In the genomic region with DNA sequence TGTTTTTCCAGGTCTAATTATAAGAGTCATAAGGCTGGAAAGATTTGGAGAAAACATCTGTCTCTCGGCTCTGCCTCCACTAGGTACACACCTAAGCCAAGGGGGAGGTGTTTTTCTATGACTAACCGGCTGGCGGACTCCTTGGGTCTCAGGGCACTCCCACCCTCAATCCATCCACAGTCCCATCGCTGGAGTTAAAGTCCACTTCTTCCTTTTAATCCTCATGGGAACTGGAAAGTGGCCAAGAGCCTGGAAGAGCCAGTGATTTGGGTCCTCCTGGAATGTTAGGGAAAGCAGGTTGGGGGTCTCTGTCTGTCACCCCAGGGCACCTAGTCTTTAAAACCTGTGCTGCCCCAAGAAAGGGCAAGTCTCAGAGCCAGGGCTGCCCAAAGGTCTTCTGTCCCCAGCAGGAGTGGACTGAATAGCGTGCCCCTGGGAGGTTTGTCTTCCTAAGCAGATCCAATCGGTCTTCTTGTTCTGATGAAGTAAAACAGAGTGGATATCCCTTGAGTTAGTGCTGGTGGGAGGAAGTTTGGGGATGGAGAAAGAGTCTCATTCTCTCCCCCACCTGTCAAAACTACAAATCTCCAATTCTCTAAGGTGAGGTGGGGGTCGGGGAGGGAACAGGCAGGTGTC, we compare ENCODE assay signal across 11 cellular contexts.
DNase-seq lines count a peak whose midpoint lies in the region; ATAC-seq and TF ChIP-seq lines count a peak whose summit lies in the region.
"Had no signal": no experiment of that assay in that cellular context is flagged by ENCODE, and none has a peak within 500 bp of the region (broad histone marks: within the 10 kb centered on the region; RNA-seq: fewer than 3 reads in every experiment).

No MANE protein-coding gene starts in this region.

- no peak overlapping the region for H3K4me3 Mint-ChIP-seq in naive thymus-derived CD4-positive, alpha-beta T cell
- H3K4me3 Mint-ChIP-seq in natural killer cell, result no peak overlapping the region
- H3K4me3 Mint-ChIP-seq: T-helper 1 cell treated with Interleukin-12 subunit alpha and Interleukin-12 subunit beta and Interleukin-4 antibody, amounts not matched to agents 30 μg/mL and 1 μg/mL, for 36 hours had no signal

- peak overlapping the region; percentile 64 for H3K4me2 ChIP-seq in SK-N-SH

- no peak overlapping the region for H3K27ac Mint-ChIP-seq in naive thymus-derived CD4-positive, alpha-beta T cell
- H3K27ac Mint-ChIP-seq in natural killer cell, result no peak overlapping the region
- H3K27ac Mint-ChIP-seq: T-helper 1 cell treated with Interleukin-12 subunit alpha and Interleukin-12 subunit beta and Interleukin-4 antibody, amounts not matched to agents 30 μg/mL and 1 μg/mL, for 36 hours had no signal

- TF ChIP-seq CTCF in AG04450 (IDR thresholded peaks at IDR 0.05; ENCODE audit: low read depth, low read length) (no peak), SK-N-SH (IDR thresholded peaks at IDR 0.05) (no peak), foreskin keratinocyte (conservative IDR thresholded peaks at IDR 0.05) (no peak), psoas muscle (IDR thresholded peaks at IDR 0.05) (no peak), natural killer cell (IDR thresholded peaks at IDR 0.05) (no peak)

- H3K27me3 ChIP-seq in AG04450 (ENCODE audit: control insufficient read depth, insufficient read depth, low read length), result no peaks in the 10 kb centered on the region
- H3K27me3 ChIP-seq in SK-N-SH (ENCODE audit: insufficient read depth), result no peaks in the 10 kb centered on the region
- H3K27me3 ChIP-seq in foreskin keratinocyte, result no peaks in the 10 kb centered on the region
- H3K27me3 ChIP-seq in psoas muscle (ENCODE audit: insufficient read depth in 3 of 3, low read length in 2 of 3), result no peaks in the 10 kb centered on the region
- no peaks in the 10 kb centered on the region for H3K27me3 ChIP-seq in naive thymus-derived CD4-positive, alpha-beta T cell (ENCODE audit: control insufficient read depth in 2 of 2, insufficient read depth in 2 of 2, low read length in 2 of 2)

- WGBS in SK-N-SH (ENCODE audit: low lambda C conversion rate), result 52% methylated on average over 7 of the region's 7 CpGs
- WGBS in psoas muscle, 3 donors, result 70 to 78% (median 74%) methylated on average over 7 of the region's 7 CpGs

- H3K9ac ChIP-seq in SK-N-SH, result peak overlapping the region; percentile 72

- H3K4me1 ChIP-seq in SK-N-SH (ENCODE audit: control insufficient read depth in 1 of 2, insufficient read depth in 2 of 2, low read depth in 1 of 2, low read length in 1 of 2) (peaks cover 63 to 65% of the 10 kb centered on the region in 2 experiments), foreskin keratinocyte (peaks cover 42% of the 10 kb centered on the region), psoas muscle (peaks cover 61% of the 10 kb centered on the region)
- no peaks in the 10 kb centered on the region for H3K4me1 ChIP-seq in naive thymus-derived CD4-positive, alpha-beta T cell (ENCODE audit: control insufficient read depth in 2 of 2, insufficient read depth in 2 of 2, low read length in 2 of 2)

- no peak overlapping the region for H2AFZ ChIP-seq in SK-N-SH (ENCODE audit: low read depth)

- no peaks in the 10 kb centered on the region for H3K9me2 ChIP-seq in SK-N-SH

- peaks cover 0 to 16% (median 7%) of the 10 kb centered on the region in 5 donors for H3K27me3 Mint-ChIP-seq in naive thymus-derived CD4-positive, alpha-beta T cell
- peaks cover 0 to 17% of the 10 kb centered on the region in 2 donors for H3K27me3 Mint-ChIP-seq in natural killer cell (ENCODE audit: low read depth in 2 of 2)

- TF ChIP-seq RAD21 in SK-N-SH (IDR thresholded peaks at IDR 0.05; ENCODE audit: low read length), result no peak

- POLR2A ChIA-PET in AG04450 (lab: Yijun Ruan, JAX), result interaction anchor here (1.4 to 4.4 kb wide), 5 partner anchors 9 to 204 kb away, joined by 4 to 22 read pairs (median 9); no protein-coding TSS in a partner anchor
- POLR2A ChIA-PET in SK-N-SH (lab: Yijun Ruan, JAX), result no interaction called here
- POLR2A ChIA-PET in naive thymus-derived CD4-positive, alpha-beta T cell (lab: Charles Lee), result no interaction called here

- intact Hi-C loops in psoas muscle (cut with DNase I), result no loop called here
- intact Hi-C loops in naive thymus-derived CD4-positive, alpha-beta T cell (cut with micrococcal nuclease), result no loop called here
- intact Hi-C loops in natural killer cell (cut with micrococcal nuclease), result no loop called here

- no peaks in the 10 kb centered on the region for H3K9me3 Mint-ChIP-seq in naive thymus-derived CD4-positive, alpha-beta T cell
- H3K9me3 Mint-ChIP-seq in natural killer cell, result no peaks in the 10 kb centered on the region
- H3K9me3 Mint-ChIP-seq: T-helper 1 cell treated with Interleukin-12 subunit alpha and Interleukin-12 subunit beta and Interleukin-4 antibody, amounts not matched to agents 30 μg/mL and 1 μg/mL, for 36 hours had no signal

- ATAC-seq in foreskin keratinocyte (no peak), psoas muscle (no peak), natural killer cell (no peak)
- no peak for ATAC-seq in naive thymus-derived CD4-positive, alpha-beta T cell

- CTCF ChIA-PET in AG04450 (lab: Charles Lee), result interaction anchor here (1.1 to 1.3 kb wide), 2 partner anchors 28 to 68 kb away, joined by 3 to 4 read pairs; no protein-coding TSS in a partner anchor
- CTCF ChIA-PET in SK-N-SH (lab: Yijun Ruan, JAX), result interaction anchor here (1.1 to 1.6 kb wide), 4 partner anchors 9 to 72 kb away, joined by 3 to 5 read pairs (median 4); no protein-coding TSS in a partner anchor
- CTCF ChIA-PET in naive thymus-derived CD4-positive, alpha-beta T cell (lab: Charles Lee), result no interaction called here

- H3K36me3 Mint-ChIP-seq in naive thymus-derived CD4-positive, alpha-beta T cell, result no peaks in the 10 kb centered on the region
- H3K36me3 Mint-ChIP-seq in natural killer cell, result no peaks in the 10 kb centered on the region

- TF ChIP-seq EP300 in SK-N-SH (IDR thresholded peaks at IDR 0.05; ENCODE audit: borderline replicate concordance in 1 of 2, low read depth in 1 of 2, low read length in 1 of 2), result no peak

- H3K36me3 ChIP-seq in SK-N-SH (replicated peaks in 1 of 2; ENCODE audit: control insufficient read depth in 1 of 2, insufficient read depth in 2 of 2, low read length in 1 of 2), result no peaks in the 10 kb centered on the region
- no peaks in the 10 kb centered on the region for H3K36me3 ChIP-seq in psoas muscle (ENCODE audit: insufficient read depth in 1 of 2, low read depth in 1 of 2)
- no peaks in the 10 kb centered on the region for H3K36me3 ChIP-seq in naive thymus-derived CD4-positive, alpha-beta T cell (ENCODE audit: control insufficient read depth in 2 of 3, insufficient read depth in 3 of 3, low read length in 3 of 3)

- H3K79me2 ChIP-seq in SK-N-SH (ENCODE audit: insufficient read depth), result peaks cover 10% of the 10 kb centered on the region

- H3F3A ChIP-seq in SK-N-SH (replicated peaks; ENCODE audit: insufficient read depth), result peaks cover 68% of the 10 kb centered on the region

- H3K27ac ChIP-seq in AG04450 (ENCODE audit: low read depth, low read length), result peak overlapping the region; percentile 99
- peak overlapping the region; percentile 92 to 99 for H3K27ac ChIP-seq in SK-N-SH (ENCODE audit: low read depth in 2 of 2, low read length in 1 of 2)
- peak overlapping the region; percentile 4 for H3K27ac ChIP-seq in foreskin keratinocyte
- H3K27ac ChIP-seq in psoas muscle, result peak overlapping the region; percentile 78
- no peak overlapping the region for H3K27ac ChIP-seq in naive thymus-derived CD4-positive, alpha-beta T cell (ENCODE audit: low read depth, low read length)

- no peak overlapping the region for H3K4me3 ChIP-seq in AG04450 (ENCODE audit: low read depth, low read length)
- H3K4me3 ChIP-seq in SK-N-SH (ENCODE audit: low read depth in 2 of 2, low read length in 1 of 2), result peak overlapping the region in 1 of 2 experiments; percentile 3; a peak in 1 of 4 replicates
- no peak overlapping the region for H3K4me3 ChIP-seq in psoas muscle
- H3K4me3 ChIP-seq in naive thymus-derived CD4-positive, alpha-beta T cell (ENCODE audit: low read length), result no peak overlapping the region

- no peaks in the 10 kb centered on the region for H4K20me1 ChIP-seq in SK-N-SH (ENCODE audit: insufficient read depth)

- H3K9me3 ChIP-seq in AG04450 (ENCODE audit: control insufficient read depth, insufficient read depth, low read length) (peaks cover 5% of the 10 kb centered on the region; the same call in 1 of the 2 replicates), SK-N-SH (no peaks in the 10 kb centered on the region), psoas muscle (no peaks in the 10 kb centered on the region)
- H3K9me3 ChIP-seq in naive thymus-derived CD4-positive, alpha-beta T cell (ENCODE audit: control insufficient read depth in 2 of 3, low read length in 3 of 3), result no peaks in the 10 kb centered on the region

- H3K4me1 Mint-ChIP-seq in naive thymus-derived CD4-positive, alpha-beta T cell, result no peaks in the 10 kb centered on the region
- no peaks in the 10 kb centered on the region for H3K4me1 Mint-ChIP-seq in natural killer cell

- DNase-seq in AG04450 (ENCODE audit: low read depth, low spot score), result no peak
- DNase-seq in SK-N-SH, result no peak
- no peak for DNase-seq in foreskin keratinocyte
- no peak for DNase-seq in psoas muscle
- DNase-seq in naive thymus-derived CD4-positive, alpha-beta T cell, result no peak
- DNase-seq in EL, result no peak
- DNase-seq in natural killer cell, result no peak
- no peak for DNase-seq in H4 (ENCODE audit: low spot score)
- DNase-seq: caudate nucleus, NCI-H524 treated with DMSO at 0.1 percent for 48 hours had no signal

TF ChIP-seq in SK-N-SH, 30 proteins besides CTCF, POLR2A, EP300 and RAD21:
- no peak for TF ChIP-seq FOXJ3 (CRISPR knock-in tag; IDR thresholded peaks at IDR 0.05)
- peak; percentile 54; the same call in 1 of the 2 replicates for TF ChIP-seq NFIC (IDR thresholded peaks at IDR 0.05; ENCODE audit: borderline replicate concordance)
